ENCODE assay signal across 2 cellular contexts in the genomic region with DNA sequence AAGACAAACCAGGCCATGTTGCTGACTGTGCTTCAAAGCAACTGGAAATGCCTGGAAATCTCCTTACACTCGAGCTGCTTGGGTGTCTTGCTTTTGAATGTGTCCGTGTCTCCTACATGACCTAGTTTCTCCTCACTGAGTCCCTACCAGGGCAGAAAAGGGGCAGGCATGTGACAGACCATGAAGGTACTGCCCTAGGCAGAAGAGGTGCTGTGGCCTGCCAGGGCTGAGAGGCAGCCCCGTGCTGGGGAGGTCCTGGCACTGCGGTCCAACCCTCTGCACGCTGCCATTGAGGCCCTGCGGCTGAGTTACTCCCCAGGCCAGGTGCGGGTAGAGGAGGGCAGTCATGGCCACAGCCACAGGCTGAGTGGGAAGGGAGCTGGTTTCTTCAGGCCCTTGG.
TF ChIP-seq lines count a peak whose summit lies in the region.

No MANE protein-coding gene starts in this region.

TF ChIP-seq in HEK293, 187 proteins besides CTCF, POLR2A, EP300 and RAD21:
- no peak for TF ChIP-seq ZNF843 (tag by site-specific recombination; IDR thresholded peaks at IDR 0.05)
- no peak for TF ChIP-seq GLIS1 (tag by site-specific recombination; IDR thresholded peaks at IDR 0.05)
- no peak for TF ChIP-seq SETDB1 (IDR thresholded peaks at IDR 0.05; ENCODE audit: insufficient read length, low read length)
- no peak for TF ChIP-seq ZNF239 (tag by site-specific recombination; IDR thresholded peaks at IDR 0.05)
- peak; percentile 58 for TF ChIP-seq ZNF600 (tag by site-specific recombination; IDR thresholded peaks at IDR 0.05)
- TF ChIP-seq ZNF175 (tag by site-specific recombination; IDR thresholded peaks at IDR 0.05), result no peak
- TF ChIP-seq, protein P1, sequence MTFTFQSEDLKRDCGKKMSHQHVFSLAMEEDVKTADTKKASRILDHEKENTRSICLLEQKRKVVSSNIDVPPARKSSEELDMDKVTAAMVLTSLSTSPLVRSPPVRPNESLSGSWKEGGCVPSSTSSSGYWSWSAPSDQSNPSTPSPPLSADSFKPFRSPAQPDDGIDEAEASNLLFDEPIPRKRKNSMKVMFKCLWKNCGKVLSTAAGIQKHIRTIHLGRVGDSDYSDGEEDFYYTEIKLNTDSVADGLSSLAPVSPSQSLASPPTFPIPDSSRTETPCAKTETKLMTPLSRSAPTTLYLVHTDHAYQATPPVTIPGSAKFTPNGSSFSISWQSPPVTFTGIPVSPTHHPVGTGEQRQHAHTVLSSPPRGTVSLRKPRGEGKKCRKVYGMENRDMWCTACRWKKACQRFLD (tag by site-specific recombination; IDR thresholded peaks at IDR 0.05), result no peak
- TF ChIP-seq ZBTB17 (tag by site-specific recombination; IDR thresholded peaks at IDR 0.05), result peak; percentile 61
- no peak for TF ChIP-seq ZNF654 (tag by site-specific recombination; IDR thresholded peaks at IDR 0.05; ENCODE audit: low read depth)
- TF ChIP-seq ZNF623 (tag by site-specific recombination; IDR thresholded peaks at IDR 0.05), result no peak
- TF ChIP-seq, protein P2, sequence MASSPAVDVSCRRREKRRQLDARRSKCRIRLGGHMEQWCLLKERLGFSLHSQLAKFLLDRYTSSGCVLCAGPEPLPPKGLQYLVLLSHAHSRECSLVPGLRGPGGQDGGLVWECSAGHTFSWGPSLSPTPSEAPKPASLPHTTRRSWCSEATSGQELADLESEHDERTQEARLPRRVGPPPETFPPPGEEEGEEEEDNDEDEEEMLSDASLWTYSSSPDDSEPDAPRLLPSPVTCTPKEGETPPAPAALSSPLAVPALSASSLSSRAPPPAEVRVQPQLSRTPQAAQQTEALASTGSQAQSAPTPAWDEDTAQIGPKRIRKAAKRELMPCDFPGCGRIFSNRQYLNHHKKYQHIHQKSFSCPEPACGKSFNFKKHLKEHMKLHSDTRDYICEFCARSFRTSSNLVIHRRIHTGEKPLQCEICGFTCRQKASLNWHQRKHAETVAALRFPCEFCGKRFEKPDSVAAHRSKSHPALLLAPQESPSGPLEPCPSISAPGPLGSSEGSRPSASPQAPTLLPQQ (tag by site-specific recombination; IDR thresholded peaks at IDR 0.05), result no peak

TF ChIP-seq in H1, 55 proteins besides CTCF, POLR2A, EP300 and RAD21:
- TF ChIP-seq FOSL1 (IDR thresholded peaks at IDR 0.05; ENCODE audit: insufficient read depth, low read depth, low read length) (no peak), SIN3A (conservative IDR thresholded peaks at IDR 0.05 in 1 of 2, IDR thresholded peaks at IDR 0.05 in 1 of 2; ENCODE audit: low read depth in 1 of 2, low read length in 2 of 2) (no peak), SAP30 (IDR thresholded peaks at IDR 0.05; ENCODE audit: insufficient read depth, insufficient replicate concordance, low read length) (no peak), EZH2 (IDR thresholded peaks at IDR 0.05; ENCODE audit: low read depth, low read length, severe bottlenecking) (no peak), CREB1 (IDR thresholded peaks at IDR 0.05) (no peak), PHF8 (conservative IDR thresholded peaks at IDR 0.05; ENCODE audit: low read depth, low read length) (no peak), YY1 (IDR thresholded peaks at IDR 0.05; ENCODE audit: low read depth, low read length) (no peak), HDAC6 (IDR thresholded peaks at IDR 0.05; ENCODE audit: low read depth, low read length) (no peak), TAF1 (IDR thresholded peaks at IDR 0.05; ENCODE audit: low read depth, low read length) (no peak), KDM1A (IDR thresholded peaks at IDR 0.05; ENCODE audit: borderline replicate concordance, low read length) (no peak), RFX5 (IDR thresholded peaks at IDR 0.05; ENCODE audit: borderline replicate concordance, low read depth, low read length) (no peak), ZNF274 (IDR thresholded peaks at IDR 0.05; ENCODE audit: borderline replicate concordance, extremely low read depth, low read length) (no peak), CHD1 (IDR thresholded peaks at IDR 0.05; ENCODE audit: low read depth, low read length) (no peak), NANOG (IDR thresholded peaks at IDR 0.05; ENCODE audit: insufficient read depth, low read depth, low read length, poor library complexity, severe bottlenecking) (no peak), ASH2L (IDR thresholded peaks at IDR 0.05; ENCODE audit: low read length) (no peak)
- TF ChIP-seq, protein P3, sequence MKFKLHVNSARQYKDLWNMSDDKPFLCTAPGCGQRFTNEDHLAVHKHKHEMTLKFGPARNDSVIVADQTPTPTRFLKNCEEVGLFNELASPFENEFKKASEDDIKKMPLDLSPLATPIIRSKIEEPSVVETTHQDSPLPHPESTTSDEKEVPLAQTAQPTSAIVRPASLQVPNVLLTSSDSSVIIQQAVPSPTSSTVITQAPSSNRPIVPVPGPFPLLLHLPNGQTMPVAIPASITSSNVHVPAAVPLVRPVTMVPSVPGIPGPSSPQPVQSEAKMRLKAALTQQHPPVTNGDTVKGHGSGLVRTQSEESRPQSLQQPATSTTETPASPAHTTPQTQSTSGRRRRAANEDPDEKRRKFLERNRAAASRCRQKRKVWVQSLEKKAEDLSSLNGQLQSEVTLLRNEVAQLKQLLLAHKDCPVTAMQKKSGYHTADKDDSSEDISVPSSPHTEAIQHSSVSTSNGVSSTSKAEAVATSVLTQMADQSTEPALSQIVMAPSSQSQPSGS (IDR thresholded peaks at IDR 0.05; ENCODE audit: low read length), result no peak
